In genomic region chr19:38233740-38234251, GRCh38 we compare ENCODE assay signal across 8 cellular contexts. TPM values are rescaled to one million over a fixed set of nuclear protein-coding genes. Genes with fewer than 3 reads are reported as not detected.
A peak's percentile ranks its signal among the peaks of the same experiment; 100 is the strongest.
DNase-seq lines count a peak whose midpoint lies in the region; ATAC-seq and TF ChIP-seq lines count a peak whose summit lies in the region.

No MANE protein-coding gene starts in this region.

- no peak overlapping the region for H3K4me3 Mint-ChIP-seq in progenitor cell of endocrine pancreas (ENCODE audit: low read depth)

- no peak overlapping the region for H3K4me2 ChIP-seq in KMS-11

- H3K4me3 ChIP-seq in KMS-11 (IDR thresholded peaks at IDR 0.05; ENCODE audit: insufficient read depth, low read depth, low read length) (no peak overlapping the region), vagina (no peak overlapping the region)

- peak; percentile 74 for TF ChIP-seq CTCF in KMS-11 (conservative IDR thresholded peaks at IDR 0.05; ENCODE audit: low read depth, low read length)
- TF ChIP-seq CTCF in progenitor cell of endocrine pancreas (IDR thresholded peaks at IDR 0.05; ENCODE audit: unreplicated experiment) = peak; percentile 89
- TF ChIP-seq CTCF in vagina (IDR thresholded peaks at IDR 0.05) = peak; percentile 38 to 66 (median 41)

- TF ChIP-seq POLR2A in vagina (IDR thresholded peaks at IDR 0.05) = no peak

- H3K9me3 ChIP-seq in vagina = no peaks in the 10 kb centered on the region

- no peak overlapping the region for H3K27ac ChIP-seq in KMS-11
- H3K27ac ChIP-seq in vagina = no peak overlapping the region

- H3K27ac Mint-ChIP-seq in progenitor cell of endocrine pancreas = peak overlapping the region; percentile 33

- no peaks in the 10 kb centered on the region for H3K4me1 Mint-ChIP-seq in progenitor cell of endocrine pancreas (ENCODE audit: low read depth)

- intact Hi-C loops in head of caudate nucleus (cut with DNase I) = loop anchor here (5.0 kb wide), 2 partner anchors 99 to 326 kb away; partner anchors contain the start of genes SIPA1L3 and WDR87
- intact Hi-C loops in vagina (cut with DNase I) = no loop called here

- H2AFZ ChIP-seq in KMS-11 (ENCODE audit: low read depth) = peak overlapping the region; percentile 29; the same call in 1 of the 2 replicates

- H3K9me3 Mint-ChIP-seq in progenitor cell of endocrine pancreas (ENCODE audit: low read depth) = no peaks in the 10 kb centered on the region

- H3K36me3 ChIP-seq in KMS-11 (ENCODE audit: insufficient read depth) = no peaks in the 10 kb centered on the region
- no peaks in the 10 kb centered on the region for H3K36me3 ChIP-seq in vagina

- no peaks in the 10 kb centered on the region for H3K36me3 Mint-ChIP-seq in progenitor cell of endocrine pancreas (ENCODE audit: insufficient read depth)

- H4K20me1 ChIP-seq in KMS-11 (ENCODE audit: insufficient read depth) = no peaks in the 10 kb centered on the region

- no peaks in the 10 kb centered on the region for H3K79me2 ChIP-seq in KMS-11 (ENCODE audit: insufficient read depth, low read depth)

- no peak overlapping the region for H3K9ac ChIP-seq in KMS-11

- peaks cover 36% of the 10 kb centered on the region for H3K27me3 Mint-ChIP-seq in progenitor cell of endocrine pancreas

- no peak for ATAC-seq in GM21447 (IDR thresholded peaks at IDR 0.05; ENCODE audit: unreplicated experiment)

- no peaks in the 10 kb centered on the region for H3K4me1 ChIP-seq in KMS-11 (ENCODE audit: low read depth, poor library complexity, severe bottlenecking)
- peaks cover 6% of the 10 kb centered on the region for H3K4me1 ChIP-seq in vagina

- peak; percentile 4 for DNase-seq in DMS 273 treated with DMSO at 0.1 percent for 48 hours (lab: John Stamatoyannopoulos, UW)
- DNase-seq in SK-N-DZ (ENCODE audit: low spot score) = peak; percentile 78
- peak; percentile 78 for DNase-seq in activated naive CD4-positive, alpha-beta T cell treated with Interleukin-2 at 50 U/mL for 16 hours
- peak; percentile 45 to 95 (median 86) for DNase-seq in head of caudate nucleus
- peak; percentile 80 for DNase-seq in progenitor cell of endocrine pancreas (ENCODE audit: low spot score, unreplicated experiment)
- no peak for DNase-seq in vagina (ENCODE audit: extremely low spot score in 2 of 2)

- peaks cover 16% of the 10 kb centered on the region; the same call in 1 of the 2 replicates for H3K27me3 ChIP-seq in KMS-11 (ENCODE audit: insufficient read depth, low read depth)
- no peaks in the 10 kb centered on the region for H3K27me3 ChIP-seq in vagina

RNA-seq across cellular contexts. Expression of gene DPF1, which starts 9.8 kb away (rescaled TPM):
- 30.6 and 40.8 TPM in 2 replicates for polyA plus RNA-seq in SK-N-DZ (2014; cell fraction: cytosol; rRNA removed)
- polyA plus RNA-seq in SK-N-DZ (2014; cell fraction: nucleus; rRNA removed) = 50.0 and 51.9 TPM in 2 replicates
- total RNA-seq in progenitor cell of endocrine pancreas (4.8 and 4.9 TPM in 2 replicates), vagina (not detected)

RNA-seq across cellular contexts. Expression of gene PPP1R14A, which starts 22.4 kb away (rescaled TPM):
- polyA plus RNA-seq in SK-N-DZ (2014; cell fraction: cytosol; rRNA removed) = 2.0 and 3.5 TPM in 2 replicates
- 5.1 and 10.4 TPM in 2 replicates for polyA plus RNA-seq in SK-N-DZ (2014; cell fraction: nucleus; rRNA removed)
- 15.2 and 17.2 TPM in 2 replicates for total RNA-seq in progenitor cell of endocrine pancreas
- total RNA-seq in vagina = 86.9 TPM

RNA-seq across cellular contexts. Expression of gene SPINT2, which starts 30.6 kb away (rescaled TPM):
- 1.6 and 2.1 TPM in 2 replicates for polyA plus RNA-seq in SK-N-DZ (2014; cell fraction: cytosol; rRNA removed)
- 1.4 and 1.8 TPM in 2 replicates for polyA plus RNA-seq in SK-N-DZ (2014; cell fraction: nucleus; rRNA removed)
- 519 and 559 TPM in 2 replicates for total RNA-seq in progenitor cell of endocrine pancreas
- 174 TPM for total RNA-seq in vagina

Comparison
In these comparisons a context has a peak if more than half of its experiments do, and no peak if none do; other contexts are left out.
1. DNase-seq: peak in DMS 273 treated with DMSO at 0.1 percent for 48 hours (single experiment), SK-N-DZ (single experiment), activated naive CD4-positive, alpha-beta T cell treated with Interleukin-2 at 50 U/mL for 16 hours (single experiment), head of caudate nucleus (42 of 42) and progenitor cell of endocrine pancreas (single experiment); none in vagina (0 of 2).
2. Peak in every context shown above with its lines, with median percentiles within 50 percentile points of each other: CTCF ChIP-seq.